ENCODE assay signal across 8 cellular contexts in the genomic region with DNA sequence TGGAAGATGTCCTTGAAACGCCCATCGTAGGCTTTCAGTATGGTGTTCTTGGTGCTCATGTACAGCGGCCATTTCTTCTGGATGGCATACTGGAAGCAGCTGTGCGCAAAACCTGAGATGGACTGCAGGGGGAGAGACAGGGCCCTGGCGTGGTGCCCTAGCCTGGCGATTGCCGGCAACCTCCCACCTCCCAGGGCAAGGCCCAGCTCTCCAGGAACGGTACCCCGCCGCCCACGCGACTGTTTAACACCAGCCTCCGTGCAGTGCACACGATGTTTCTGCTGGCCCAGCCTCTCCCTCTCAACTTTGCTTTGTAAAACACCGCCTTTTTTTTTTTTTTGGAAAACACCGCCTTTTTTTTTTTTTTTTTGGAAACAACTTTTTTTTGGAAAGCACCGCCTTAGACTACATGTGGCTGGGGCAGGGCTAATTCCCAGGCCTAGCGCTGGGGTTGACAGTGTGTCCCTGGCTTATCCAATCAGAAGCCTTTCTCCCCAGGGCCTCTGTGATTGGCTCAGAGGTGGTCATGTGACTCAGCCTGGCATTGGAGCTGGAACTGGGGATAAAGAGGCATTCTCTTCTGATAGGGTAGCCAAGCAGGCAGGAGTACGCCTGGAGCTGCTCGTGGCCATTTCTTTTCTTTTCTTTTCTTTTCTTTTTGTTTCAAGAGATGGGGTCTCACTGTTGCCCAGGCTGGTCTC. TPM values are rescaled to one million over a fixed set of nuclear protein-coding genes. Genes with fewer than 3 reads are reported as not detected.
DNase-seq lines count a peak whose midpoint lies in the region; ATAC-seq and TF ChIP-seq lines count a peak whose summit lies in the region.

No MANE protein-coding gene starts in this region.

- H3K36me3 Mint-ChIP-seq in WTC11: peaks cover 32% of the 10 kb centered on the region

- peaks cover 4% of the 10 kb centered on the region for H3K9me3 Mint-ChIP-seq in WTC11

- H2AFZ ChIP-seq in GM23248: no peak overlapping the region

- peak; percentile 17 to 25 for DNase-seq in AML-193 (lab: John Stamatoyannopoulos, UW)
- peak; percentile 51 for DNase-seq in GM23248
- no peak for DNase-seq in WTC11 (ENCODE audit: low spot score)
- peak; percentile 78 for DNase-seq in hepatic stellate cell (ENCODE audit: low spot score)
- DNase-seq in cortex of kidney (lab: John Stamatoyannopoulos, UW): no peak
- DNase-seq in stimulated activated CD4-positive, alpha-beta T cell treated with anti-CD3 and anti-CD28 coated beads, Interleukin-4, amount 100 ng/mL, for 24 hours: no peak

- no peaks in the 10 kb centered on the region for H4K20me1 ChIP-seq in GM23248 (ENCODE audit: insufficient read depth)

- WGBS in GM23248 (ENCODE audit: low coverage in 1 of 2, low lambda C conversion rate in 2 of 2, missing lambda C conversion rate in 2 of 2), 2 experiments: 81 to 85% methylated on average over 16 to 20 of the region's 20 CpGs

- no peak overlapping the region for H3K27ac ChIP-seq in GM23248

- H3K4me1 Mint-ChIP-seq in WTC11: 0 out of 2 replicates have a peak, but pooled peaks cover 1% of the 10 kb centered on the region

- no peak overlapping the region for H3K4me3 ChIP-seq in GM23248

- no peaks in the 10 kb centered on the region for H3K27me3 Mint-ChIP-seq in WTC11 (ENCODE audit: low read depth)

- no peaks in the 10 kb centered on the region for H3K9me2 ChIP-seq in GM23248 (ENCODE audit: insufficient read depth)

- ATAC-seq in WTC11 (peak; percentile 74), GM19035 (IDR thresholded peaks at IDR 0.05; ENCODE audit: unreplicated experiment) (no peak), HG02870 (IDR thresholded peaks at IDR 0.05; ENCODE audit: unreplicated experiment) (no peak)

- no peak for TF ChIP-seq CTCF in WTC11 (IDR thresholded peaks at IDR 0.05)

- H3K9me3 ChIP-seq in GM23248 (ENCODE audit: low read depth): no peaks in the 10 kb centered on the region

- H3K27me3 ChIP-seq in GM23248 (replicated peaks; ENCODE audit: insufficient read depth): no peaks in the 10 kb centered on the region

- in situ Hi-C loops in GM23248 (cut with MboI): no loop called here

- no peaks in the 10 kb centered on the region for H3K4me1 ChIP-seq in GM23248 (ENCODE audit: insufficient read depth)

- no peak overlapping the region for H3K4me3 Mint-ChIP-seq in WTC11

- no peak overlapping the region for H3K27ac Mint-ChIP-seq in WTC11

- H3F3A ChIP-seq in GM23248 (ENCODE audit: insufficient read depth): no peaks in the 10 kb centered on the region

- CTCF ChIA-PET in WTC11 (lab: Charles Lee): interaction anchor here (0.6 to 4.8 kb wide), 32 partner anchors 8 to 414 kb away, joined by 3 to 38 read pairs (median 5); partner anchors contain the start of genes ARPIN, CIB1, GDPGP1 and IDH2

- POLR2A ChIA-PET in WTC11 (lab: Charles Lee): interaction anchor here (0.7 to 1.8 kb wide), 2 partner anchors 15 to 67 kb away, joined by 4 to 11 read pairs; partner anchors contain the start of gene IDH2

- H3K9ac ChIP-seq in GM23248: no peak overlapping the region

- H3K79me2 ChIP-seq in GM23248 (ENCODE audit: insufficient read depth): peaks cover 6% of the 10 kb centered on the region

- peaks cover 4% of the 10 kb centered on the region; the same call in 1 of the 2 replicates for H3K36me3 ChIP-seq in GM23248 (ENCODE audit: low read depth)

- no peak overlapping the region for H3K4me2 ChIP-seq in GM23248 (ENCODE audit: unreplicated experiment)

TF ChIP-seq in WTC11, 78 proteins besides CTCF, POLR2A, EP300 and RAD21 (continues in another document):
- TF ChIP-seq ZNF219 (CRISPR knock-in tag; IDR thresholded peaks at IDR 0.05; ENCODE audit: borderline replicate concordance) (no peak), TEAD1 (CRISPR knock-in tag; IDR thresholded peaks at IDR 0.05) (no peak), FOXJ3 (CRISPR knock-in tag; IDR thresholded peaks at IDR 0.05; ENCODE audit: borderline replicate concordance) (no peak), NFE2L1 (CRISPR knock-in tag; IDR thresholded peaks at IDR 0.05) (no peak), IRF2 (CRISPR knock-in tag; IDR thresholded peaks at IDR 0.05; ENCODE audit: borderline replicate concordance, low read depth) (no peak), SOX15 (CRISPR knock-in tag; IDR thresholded peaks at IDR 0.05) (no peak), AR (CRISPR knock-in tag; IDR thresholded peaks at IDR 0.05) (no peak), MXD4 (CRISPR knock-in tag; IDR thresholded peaks at IDR 0.05; ENCODE audit: borderline replicate concordance) (no peak), KAT7 (CRISPR knock-in tag; IDR thresholded peaks at IDR 0.05; ENCODE audit: borderline replicate concordance) (no peak), ZNF281 (CRISPR knock-in tag; IDR thresholded peaks at IDR 0.05) (no peak), ATF6 (CRISPR knock-in tag; IDR thresholded peaks at IDR 0.05) (no peak)
- TF ChIP-seq, protein P1, sequence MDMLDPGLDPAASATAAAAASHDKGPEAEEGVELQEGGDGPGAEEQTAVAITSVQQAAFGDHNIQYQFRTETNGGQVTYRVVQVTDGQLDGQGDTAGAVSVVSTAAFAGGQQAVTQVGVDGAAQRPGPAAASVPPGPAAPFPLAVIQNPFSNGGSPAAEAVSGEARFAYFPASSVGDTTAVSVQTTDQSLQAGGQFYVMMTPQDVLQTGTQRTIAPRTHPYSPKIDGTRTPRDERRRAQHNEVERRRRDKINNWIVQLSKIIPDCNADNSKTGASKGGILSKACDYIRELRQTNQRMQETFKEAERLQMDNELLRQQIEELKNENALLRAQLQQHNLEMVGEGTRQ (CRISPR knock-in tag; IDR thresholded peaks at IDR 0.05): peak; percentile 85
- TF ChIP-seq, protein P2, sequence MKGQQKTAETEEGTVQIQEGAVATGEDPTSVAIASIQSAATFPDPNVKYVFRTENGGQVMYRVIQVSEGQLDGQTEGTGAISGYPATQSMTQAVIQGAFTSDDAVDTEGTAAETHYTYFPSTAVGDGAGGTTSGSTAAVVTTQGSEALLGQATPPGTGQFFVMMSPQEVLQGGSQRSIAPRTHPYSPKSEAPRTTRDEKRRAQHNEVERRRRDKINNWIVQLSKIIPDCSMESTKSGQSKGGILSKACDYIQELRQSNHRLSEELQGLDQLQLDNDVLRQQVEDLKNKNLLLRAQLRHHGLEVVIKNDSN (CRISPR knock-in tag; IDR thresholded peaks at IDR 0.05): peak; percentile 79

RNA-seq across cellular contexts. Expression of gene IDH2, which starts 14.7 kb away (rescaled TPM):
- 58.3 and 67.7 TPM in 2 replicates for total RNA-seq in GM23248 (2014; rRNA removed; shearing (Covaris generic))
- polyA plus RNA-seq in GM23248 (2016; fragmentation: Nextera tagmentation; extraction: Ambion mirVana): 104 and 109 TPM in 2 replicates
- total RNA-seq in WTC11 (2021): 53.3 to 80.3 TPM (median 72.3 TPM) in 3 replicates

Comparison
In these comparisons a context has a peak if more than half of its experiments do, and no peak if none do; other contexts are left out.
1. DNase-seq: peak in AML-193 (2 of 2), GM23248 (single experiment) and hepatic stellate cell (single experiment); none in WTC11 (single experiment), cortex of kidney (single experiment) and stimulated activated CD4-positive, alpha-beta T cell treated with anti-CD3 and anti-CD28 coated beads, Interleukin-4, amount 100 ng/mL, for 24 hours (single experiment).